In genomic region chr4:148795156-148795864, GRCh38 we compare ENCODE assay signal across 16 cellular contexts.
DNase-seq lines count a peak whose midpoint lies in the region; FAIRE-seq and TF ChIP-seq lines count a peak whose summit lies in the region.
"Had no signal": no experiment of that assay in that cellular context is flagged by ENCODE, and none has a peak within 500 bp of the region (broad histone marks: within the 10 kb centered on the region; RNA-seq: fewer than 3 reads in every experiment).

No MANE protein-coding gene starts in this region.

- no peak for FAIRE-seq in small intestine (lab: Jason Lieb, UNC)

- no peak for TF ChIP-seq CTCF in astrocyte of the spinal cord (IDR thresholded peaks at IDR 0.05; ENCODE audit: low read depth, low read length)
- TF ChIP-seq CTCF in Peyer's patch (IDR thresholded peaks at IDR 0.05): no peak

- H3K27me3 ChIP-seq in small intestine (ENCODE audit: control insufficient read depth in 2 of 2, insufficient read depth in 2 of 2, low read length in 2 of 2) (no peaks in the 10 kb centered on the region), Peyer's patch (no peaks in the 10 kb centered on the region)
- H3K27me3 ChIP-seq: sigmoid colon, suprapubic skin had no signal

- peaks cover 0 to 2% of the 10 kb centered on the region in 2 donors for H3K4me1 ChIP-seq in small intestine (ENCODE audit: control insufficient read depth in 2 of 2, insufficient read depth in 1 of 2, low read depth in 1 of 2, low read length in 1 of 2)
- H3K4me1 ChIP-seq in Peyer's patch: no peaks in the 10 kb centered on the region
- H3K4me1 ChIP-seq: sigmoid colon, suprapubic skin had no signal

- WGBS in small intestine, 3 donors: 65 to 72% (median 67%) methylated on average over 7 of the region's 7 CpGs

- H3K36me3 ChIP-seq in small intestine (ENCODE audit: control insufficient read depth in 2 of 2, insufficient read depth in 2 of 2, low read length in 2 of 2): no peaks in the 10 kb centered on the region
- no peaks in the 10 kb centered on the region for H3K36me3 ChIP-seq in Peyer's patch
- H3K36me3 ChIP-seq: sigmoid colon, suprapubic skin had no signal

- H3K9me3 ChIP-seq in small intestine (ENCODE audit: control insufficient read depth, low read depth) (no peaks in the 10 kb centered on the region), Peyer's patch (no peaks in the 10 kb centered on the region)
- H3K9me3 ChIP-seq: sigmoid colon, suprapubic skin had no signal

- H3K4me3 ChIP-seq in astrocyte of the spinal cord (ENCODE audit: low read depth, low read length): no peak overlapping the region
- no peak overlapping the region for H3K4me3 ChIP-seq in small intestine (ENCODE audit: low read depth in 1 of 2, low read length in 2 of 2)
- no peak overlapping the region for H3K4me3 ChIP-seq in Peyer's patch
- H3K4me3 ChIP-seq: sigmoid colon, suprapubic skin had no signal

- in situ Hi-C loops in astrocyte of the spinal cord (cut with HindIII; ENCODE audit: low sequenced_read_pairs): no loop called here

- peak; percentile 58 for DNase-seq in HS-5 (ENCODE audit: low read depth)
- DNase-seq in astrocyte of the spinal cord (ENCODE audit: low read depth, low spot score): peak; percentile 30
- DNase-seq in iPS-NIHi11 (ENCODE audit: low spot score): peak; percentile 35
- peak; percentile 55 for DNase-seq in small intestine
- DNase-seq in GM19240 (ENCODE audit: insufficient read length, low spot score): no peak
- DNase-seq in NOMO-1 treated with dmso at 0.1 percent for 144 hours (lab: John Stamatoyannopoulos, UW; ENCODE audit: unreplicated experiment): no peak
- DNase-seq in Peyer's patch: no peak
- DNase-seq in AML-193 (lab: John Stamatoyannopoulos, UW): no peak
- DNase-seq: activated T-cell treated with anti-CD3 and anti-CD28 coated beads, Interleukin-2, amount 50 U/mL, for 4 hours; anterior cingulate cortex; CD4-positive, alpha-beta T cell; NCI-H1105; NCI-H446 treated with DMSO at 0.1 percent for 48 hours; sigmoid colon had no signal

- TF ChIP-seq POLR2A in Peyer's patch (IDR thresholded peaks at IDR 0.05): no peak

- H3K27ac ChIP-seq in small intestine (ENCODE audit: low read depth in 1 of 2, low read length in 1 of 2) (no peak overlapping the region), Peyer's patch (no peak overlapping the region)
- H3K27ac ChIP-seq: sigmoid colon, suprapubic skin, VCaP had no signal

Comparison
In these comparisons a context has a peak if more than half of its experiments do, and no peak if none do; other contexts are left out.
1. DNase-seq: peak in HS-5 (single experiment), astrocyte of the spinal cord (single experiment), iPS-NIHi11 (single experiment) and small intestine (single experiment); none in GM19240 (single experiment), NOMO-1 treated with dmso at 0.1 percent for 144 hours (single experiment), Peyer's patch (0 of 3) and AML-193 (0 of 2).